In genomic region chr17:69235338-69236058, GRCh38 we compare ENCODE assay signal across 8 cellular contexts. TPM values are rescaled to one million over a fixed set of nuclear protein-coding genes. Genes with fewer than 3 reads are reported as not detected.
DNase-seq lines count a peak whose midpoint lies in the region; ATAC-seq, FAIRE-seq and TF ChIP-seq lines count a peak whose summit lies in the region.

No MANE protein-coding gene starts in this region.

- H2AFZ ChIP-seq in GM23338 (no peak overlapping the region), neural progenitor cell (replicated peaks) (no peak overlapping the region)

- H3F3A ChIP-seq in GM23338 (replicated peaks; ENCODE audit: low read depth) = no peaks in the 10 kb centered on the region
- H3F3A ChIP-seq in neural progenitor cell (ENCODE audit: low read depth) = no peaks in the 10 kb centered on the region

- H3K79me2 ChIP-seq in GM23338 (replicated peaks; ENCODE audit: insufficient read depth) = no peaks in the 10 kb centered on the region
- no peaks in the 10 kb centered on the region for H3K79me2 ChIP-seq in neural progenitor cell (ENCODE audit: low read depth)

- peak; percentile 87 to 97 for TF ChIP-seq CTCF in GM23338 (conservative IDR thresholded peaks at IDR 0.05; ENCODE audit: low read depth in 2 of 2)
- TF ChIP-seq CTCF in neural progenitor cell (IDR thresholded peaks at IDR 0.05) = peak; percentile 92

- H3K4me1 ChIP-seq in GM23338 (ENCODE audit: insufficient read depth) (no peaks in the 10 kb centered on the region), neural progenitor cell (no peaks in the 10 kb centered on the region)

- H3K36me3 ChIP-seq in GM23338 (ENCODE audit: insufficient read depth) (no peaks in the 10 kb centered on the region), neural progenitor cell (no peaks in the 10 kb centered on the region)

- H3K4me3 Mint-ChIP-seq in GM23338 (no peak overlapping the region), neural progenitor cell (no peak overlapping the region)
- H3K4me3 Mint-ChIP-seq in activated T-cell treated with anti-CD3 and anti-CD28 coated beads, Interleukin-2, amount 50 U/mL, for 72 hours = no peak overlapping the region

- ATAC-seq in GM23338 = peak; percentile 100
- ATAC-seq in activated T-cell treated with anti-CD3 and anti-CD28 coated beads, Interleukin-2, amount 50 U/mL, for 72 hours (replicated peaks in 1 of 2) = peak; percentile 70 to 75

- H3K9me3 ChIP-seq in neural progenitor cell (ENCODE audit: low read depth) = no peaks in the 10 kb centered on the region

- DNase-seq in ELR (ENCODE audit: low read depth) (peak; percentile 88), GM23338 (ENCODE audit: low spot score) (peak; percentile 96), LHCN-M2 (ENCODE audit: low read depth) (peak; percentile 57), RCC 7860 (ENCODE audit: low spot score) (peak; percentile 57), fibroblast of peridontal ligament (ENCODE audit: extremely low read depth) (peak; percentile 86), neural progenitor cell (ENCODE audit: low spot score) (peak; percentile 93), superior temporal gyrus (ENCODE audit: extremely low spot score) (peak; percentile 96)
- peak; percentile 69 to 71 for DNase-seq in activated T-cell treated with anti-CD3 and anti-CD28 coated beads, Interleukin-2, amount 50 U/mL, for 72 hours

- no peaks in the 10 kb centered on the region; the same call in 2 of the 3 replicates for H3K4me1 Mint-ChIP-seq in GM23338
- no peaks in the 10 kb centered on the region for H3K4me1 Mint-ChIP-seq in activated T-cell treated with anti-CD3 and anti-CD28 coated beads, Interleukin-2, amount 50 U/mL, for 72 hours (ENCODE audit: low read depth)
- peaks cover 4% of the 10 kb centered on the region for H3K4me1 Mint-ChIP-seq in neural progenitor cell

- H3K4me3 ChIP-seq in GM23338 (no peak overlapping the region), neural progenitor cell (no peak overlapping the region)

- H3K9me2 ChIP-seq in GM23338 (ENCODE audit: insufficient read depth) = no peaks in the 10 kb centered on the region

- H3K27me3 Mint-ChIP-seq in GM23338 (ENCODE audit: insufficient read depth, low read depth, poor library complexity) (peaks cover 4% of the 10 kb centered on the region), neural progenitor cell (ENCODE audit: insufficient read depth, low read depth) (no peaks in the 10 kb centered on the region)
- H3K27me3 Mint-ChIP-seq in activated T-cell treated with anti-CD3 and anti-CD28 coated beads, Interleukin-2, amount 50 U/mL, for 72 hours (ENCODE audit: low read depth) = no peaks in the 10 kb centered on the region

- FAIRE-seq in RCC 7860 (lab: Jason Lieb, UNC) = peak; percentile 8

- H3K4me2 ChIP-seq in GM23338 (no peak overlapping the region), neural progenitor cell (no peak overlapping the region)

- H4K20me1 ChIP-seq in GM23338 (replicated peaks; ENCODE audit: insufficient read depth) (no peaks in the 10 kb centered on the region), neural progenitor cell (ENCODE audit: low read depth) (no peaks in the 10 kb centered on the region)

- no peak overlapping the region for H3K9ac ChIP-seq in neural progenitor cell

- H3K27me3 ChIP-seq in GM23338 (ENCODE audit: insufficient read depth) (no peaks in the 10 kb centered on the region), neural progenitor cell (no peaks in the 10 kb centered on the region)

- H3K9me3 Mint-ChIP-seq in GM23338 = peaks cover 5% of the 10 kb centered on the region; the same call in 1 of the 3 replicates
- peaks cover 1 to 15% of the 10 kb centered on the region in 2 donors for H3K9me3 Mint-ChIP-seq in activated T-cell treated with anti-CD3 and anti-CD28 coated beads, Interleukin-2, amount 50 U/mL, for 72 hours
- H3K9me3 Mint-ChIP-seq in neural progenitor cell = peaks cover 10% of the 10 kb centered on the region

- H3K27ac ChIP-seq in GM23338 (ENCODE audit: low read depth) = no peak overlapping the region
- no peak overlapping the region for H3K27ac ChIP-seq in neural progenitor cell

- H3K36me3 Mint-ChIP-seq in GM23338 (ENCODE audit: low read depth) (no peaks in the 10 kb centered on the region), neural progenitor cell (no peaks in the 10 kb centered on the region)
- peaks cover 0 to 5% of the 10 kb centered on the region in 2 donors for H3K36me3 Mint-ChIP-seq in activated T-cell treated with anti-CD3 and anti-CD28 coated beads, Interleukin-2, amount 50 U/mL, for 72 hours (ENCODE audit: insufficient read depth in 2 of 2)

- H3K27ac Mint-ChIP-seq in GM23338 = no peak overlapping the region
- H3K27ac Mint-ChIP-seq in activated T-cell treated with anti-CD3 and anti-CD28 coated beads, Interleukin-2, amount 50 U/mL, for 72 hours = no peak overlapping the region
- no peak overlapping the region for H3K27ac Mint-ChIP-seq in neural progenitor cell

TF ChIP-seq in GM23338, 12 proteins besides CTCF, POLR2A, EP300 and RAD21 (continues in another document):
- TF ChIP-seq STAT1 (IDR thresholded peaks at IDR 0.05; ENCODE audit: unreplicated experiment) (no peak), ZNF462 (CRISPR knock-in tag; IDR thresholded peaks at IDR 0.05) (no peak), POLR2AphosphoS5 (IDR thresholded peaks at IDR 0.05; ENCODE audit: low read depth) (no peak), NANOG (IDR thresholded peaks at IDR 0.05; ENCODE audit: borderline replicate concordance) (no peak), JUNB (IDR thresholded peaks at IDR 0.05; ENCODE audit: unreplicated experiment) (no peak), CREB1 (CRISPR knock-in tag; IDR thresholded peaks at IDR 0.05; ENCODE audit: low read depth) (no peak)

RNA-seq across cellular contexts. Expression of gene ABCA10, which starts 6.9 kb away (rescaled TPM):
- not detected in 2 replicates for total RNA-seq in GM23338 (2014; rRNA removed; shearing (Covaris generic))
- polyA plus RNA-seq in GM23338 (2016; fragmentation: Nextera tagmentation; extraction: Ambion mirVana) = not detected in 2 replicates
- total RNA-seq in LHCN-M2 (2014; rRNA removed) (not detected in 2 replicates), neural progenitor cell (ENCODE audit: low replicate concordance) (0.09 and 0.21 TPM in 2 replicates)
- not detected for polyA plus RNA-seq in LHCN-M2 (2012)
- 1 to 10 TPM; 2.0 to 2.1 TPM for total RNA-seq in activated T-cell treated with anti-CD3 and anti-CD28 coated beads, Interleukin-2, amount 50 U/mL, for 72 hours
